8 cellular contexts compared by ENCODE assay signal in genomic region chr2:237967463-237967871, GRCh38. TPM values are rescaled to one million over a fixed set of nuclear protein-coding genes. Genes with fewer than 3 reads are reported as not detected.
DNase-seq lines count a peak whose midpoint lies in the region; ATAC-seq and TF ChIP-seq lines count a peak whose summit lies in the region.

No MANE protein-coding gene starts in this region.

- no peak overlapping the region for H2AFZ ChIP-seq in Karpas-422 (ENCODE audit: low read length)

- peaks cover 26% of the 10 kb centered on the region for H4K20me1 ChIP-seq in Karpas-422 (ENCODE audit: insufficient read depth, low read depth, low read length)

- H3K9me3 ChIP-seq in ES-I3 (ENCODE audit: control insufficient read depth, insufficient read depth, low read length) (peaks cover 6% of the 10 kb centered on the region; the same call in 1 of the 2 replicates), Karpas-422 (ENCODE audit: low read length) (peaks cover 7% of the 10 kb centered on the region), iPS-15b (ENCODE audit: control insufficient read depth, insufficient read depth, low read length) (peaks cover 3% of the 10 kb centered on the region), skeletal muscle satellite cell (replicated peaks; ENCODE audit: low read length) (peaks cover 4% of the 10 kb centered on the region)

- H3K4me3 ChIP-seq in Karpas-422 (ENCODE audit: low read length) (peak overlapping the region; percentile 87), astrocyte of the cerebellum (ENCODE audit: low read depth, low read length) (peak overlapping the region; percentile 73), iPS-15b (ENCODE audit: low read depth, low read length) (peak overlapping the region; percentile 70), skeletal muscle satellite cell (ENCODE audit: low read length) (peak overlapping the region; percentile 81)

- no peak overlapping the region for H3K27ac ChIP-seq in Karpas-422 (ENCODE audit: low read length)

- H3K9ac ChIP-seq in ES-I3 (ENCODE audit: low read depth, low read length) (peak overlapping the region; percentile 58), Karpas-422 (ENCODE audit: low read length) (peak overlapping the region; percentile 83), iPS-15b (ENCODE audit: low read depth, low read length) (peak overlapping the region; percentile 54), skeletal muscle satellite cell (ENCODE audit: low read depth, low read length) (peak overlapping the region; percentile 83)

- in situ Hi-C loops in astrocyte of the cerebellum (cut with HindIII; ENCODE audit: low sequenced_read_pairs): no loop called here

- ATAC-seq in HG02840 (IDR thresholded peaks at IDR 0.05; ENCODE audit: low FRiP score, unreplicated experiment) (no peak), HG02870 (IDR thresholded peaks at IDR 0.05; ENCODE audit: unreplicated experiment) (no peak)

- H3K4me1 ChIP-seq in ES-I3 (ENCODE audit: insufficient read depth, low read length): no peaks in the 10 kb centered on the region
- H3K4me1 ChIP-seq in Karpas-422 (ENCODE audit: low read length): peaks cover 40% of the 10 kb centered on the region
- H3K4me1 ChIP-seq in iPS-15b (ENCODE audit: control insufficient read depth, insufficient read depth, low read length): no peaks in the 10 kb centered on the region
- H3K4me1 ChIP-seq in skeletal muscle satellite cell (ENCODE audit: control insufficient read depth, insufficient read depth, low read length): peaks cover 32% of the 10 kb centered on the region

- TF ChIP-seq CTCF in astrocyte of the cerebellum (IDR thresholded peaks at IDR 0.05; ENCODE audit: low read depth, low read length, missing control alignments): no peak

- H3K36me3 ChIP-seq in ES-I3 (ENCODE audit: insufficient read depth, low read length): no peaks in the 10 kb centered on the region
- no peaks in the 10 kb centered on the region; the same call in 1 of the 2 replicates for H3K36me3 ChIP-seq in Karpas-422 (ENCODE audit: insufficient read depth, low read length)
- no peaks in the 10 kb centered on the region for H3K36me3 ChIP-seq in iPS-15b (ENCODE audit: control insufficient read depth, insufficient read depth, low read length)
- no peaks in the 10 kb centered on the region for H3K36me3 ChIP-seq in skeletal muscle satellite cell (ENCODE audit: insufficient read depth, low read length)

- H3K27me3 ChIP-seq in Karpas-422 (ENCODE audit: low read length) (no peaks in the 10 kb centered on the region), iPS-15b (ENCODE audit: control insufficient read depth, insufficient read depth, low read length) (no peaks in the 10 kb centered on the region), skeletal muscle satellite cell (ENCODE audit: control insufficient read depth, insufficient read depth, low read length) (no peaks in the 10 kb centered on the region)

- DNase-seq in Karpas-422: no peak
- no peak for DNase-seq in astrocyte of the cerebellum (ENCODE audit: low read depth)
- no peak for DNase-seq in DMS153 (lab: John Stamatoyannopoulos, UW)

- peaks cover 49% of the 10 kb centered on the region for H3K79me2 ChIP-seq in Karpas-422 (ENCODE audit: low read length)

- no peaks in the 10 kb centered on the region for H3K9me2 ChIP-seq in Karpas-422 (replicated peaks; ENCODE audit: insufficient read depth, low read length)

- peak overlapping the region; percentile 94 for H3K4me2 ChIP-seq in Karpas-422 (ENCODE audit: low read depth, low read length, poor library complexity, severe bottlenecking)
- H3K4me2 ChIP-seq in skeletal muscle satellite cell (ENCODE audit: low read length): peak overlapping the region; percentile 95

RNA-seq across cellular contexts. Expression of gene UBE2F, which starts 0.7 kb away (rescaled TPM):
- 52.2 and 63.3 TPM in 2 replicates for total RNA-seq in Karpas-422 (2014; rRNA removed; shearing (Covaris generic); ENCODE audit: low replicate concordance)
- total RNA-seq in skeletal muscle satellite cell (2012; rRNA removed): 48.7 and 54.4 TPM in 2 replicates
